9 cellular contexts compared by ENCODE assay signal in the genomic region with DNA sequence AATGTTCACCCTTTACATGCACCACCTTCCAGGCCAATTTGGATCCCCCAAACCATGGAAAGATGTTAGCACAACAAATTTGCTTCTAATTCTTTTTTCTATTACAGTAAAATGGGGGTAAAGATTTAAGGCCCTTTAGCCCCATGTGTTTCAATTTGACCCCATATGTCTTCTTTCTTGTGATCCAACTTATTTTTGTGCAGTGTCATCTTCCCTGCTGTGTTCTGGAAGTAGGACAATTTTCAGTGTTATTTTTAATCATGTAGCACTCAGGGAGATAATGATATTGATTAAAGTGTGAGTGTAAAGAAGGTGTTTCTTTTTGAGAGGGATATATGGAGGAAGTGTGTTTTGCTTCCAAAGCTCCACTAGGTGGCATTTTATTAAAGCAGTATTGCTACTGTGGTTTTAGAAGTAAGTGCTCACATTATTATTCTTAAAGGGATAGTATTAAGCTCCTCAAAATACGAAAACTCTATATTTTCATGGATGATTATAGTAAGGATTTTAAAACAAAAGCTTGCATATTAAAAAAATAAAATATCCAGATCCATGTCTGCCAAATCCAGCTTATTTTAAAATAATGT.
DNase-seq lines count a peak whose midpoint lies in the region; ATAC-seq, FAIRE-seq and TF ChIP-seq lines count a peak whose summit lies in the region.
"Had no signal": no experiment of that assay in that cellular context is flagged by ENCODE, and none has a peak within 500 bp of the region (broad histone marks: within the 10 kb centered on the region; RNA-seq: fewer than 3 reads in every experiment).

No MANE protein-coding gene starts in this region.

- intact Hi-C loops in HCT116 (cut with micrococcal nuclease) (no loop called here), kidney (cut with DNase I) (no loop called here)

- H3K36me3 ChIP-seq in HCT116 (ENCODE audit: control insufficient read depth in 1 of 2, insufficient read depth in 2 of 2, low read length in 2 of 2) (no peaks in the 10 kb centered on the region), kidney (ENCODE audit: control insufficient read depth in 1 of 2, insufficient read depth in 2 of 2, low read length in 2 of 2) (no peaks in the 10 kb centered on the region)
- no peaks in the 10 kb centered on the region for H3K36me3 ChIP-seq in CD8-positive, alpha-beta memory T cell (ENCODE audit: insufficient read depth, low read length)

- 0 out of 2 replicates have a peak, but pooled peaks have one; percentile 13 for TF ChIP-seq RAD21 in HCT116 (IDR thresholded peaks at IDR 0.05; ENCODE audit: low read depth)

- H3K4me3 Mint-ChIP-seq in CD8-positive, alpha-beta memory T cell = no peak overlapping the region
- H3K4me3 Mint-ChIP-seq in osteocyte (ENCODE audit: unreplicated experiment) = no peak overlapping the region
- H3K4me3 Mint-ChIP-seq: stimulated activated effector memory CD8-positive, alpha-beta T cell treated with anti-CD3 and anti-CD28 coated beads, Interleukin-12 subunit alpha, Interleukin-12 subunit beta, amount 100 ng/mL, for 72 hours had no signal

- no peak overlapping the region for H3K27ac ChIP-seq in HCT116 (ENCODE audit: low read depth, low read length)
- H3K27ac ChIP-seq in kidney (ENCODE audit: low read depth in 2 of 2, low read length in 2 of 2) = no peak overlapping the region
- no peak overlapping the region for H3K27ac ChIP-seq in CD8-positive, alpha-beta memory T cell (ENCODE audit: low read depth, low read length)

- no peaks in the 10 kb centered on the region for H3K27me3 ChIP-seq in HCT116 (ENCODE audit: insufficient read depth, low read length)
- no peaks in the 10 kb centered on the region for H3K27me3 ChIP-seq in CD8-positive, alpha-beta memory T cell (ENCODE audit: insufficient read depth, low read length, poor library complexity, severe bottlenecking)

- DNase-seq in GM10248 (ENCODE audit: extremely low spot score) = no peak
- DNase-seq in HCT116 (ENCODE audit: low read depth, low spot score) = no peak
- DNase-seq in OCI-M1 (lab: John Stamatoyannopoulos, UW) = peak; percentile 53
- DNase-seq in kidney = no peak
- no peak for DNase-seq in CD8-positive, alpha-beta memory T cell
- no peak for DNase-seq in osteocyte (ENCODE audit: extremely low spot score, unreplicated experiment)
- DNase-seq in erythroblast (lab: John Stamatoyannopoulos, UW) = no peak

- H2AFZ ChIP-seq in HCT116 (ENCODE audit: low read depth, low read length, poor library complexity, severe bottlenecking) = no peak overlapping the region

- BruUV-seq in HCT116 (replicated peaks; lab: Mats Ljungman, UMichigan) = no TSS peak

- H3K4me1 Mint-ChIP-seq in CD8-positive, alpha-beta memory T cell = no peaks in the 10 kb centered on the region
- no peaks in the 10 kb centered on the region for H3K4me1 Mint-ChIP-seq in osteocyte (ENCODE audit: unreplicated experiment)
- H3K4me1 Mint-ChIP-seq: stimulated activated effector memory CD8-positive, alpha-beta T cell treated with anti-CD3 and anti-CD28 coated beads, Interleukin-12 subunit alpha, Interleukin-12 subunit beta, amount 100 ng/mL, for 72 hours had no signal

- H3K9ac ChIP-seq in HCT116 (ENCODE audit: low read length) (no peak overlapping the region), kidney (ENCODE audit: low read length in 2 of 2) (no peak overlapping the region)

- ATAC-seq in HCT116 = no peak
- no peak for ATAC-seq in GM21360 (IDR thresholded peaks at IDR 0.05; ENCODE audit: unreplicated experiment)
- ATAC-seq: stimulated activated effector memory CD8-positive, alpha-beta T cell treated with anti-CD3 and anti-CD28 coated beads, Interleukin-12 subunit alpha, Interleukin-12 subunit beta, amount 100 ng/mL, for 72 hours had no signal

- peaks cover 0 to 2% (median 0%) of the 10 kb centered on the region in 5 donors for H3K9me3 Mint-ChIP-seq in CD8-positive, alpha-beta memory T cell
- no peaks in the 10 kb centered on the region for H3K9me3 Mint-ChIP-seq in osteocyte (ENCODE audit: unreplicated experiment)

- H3K36me3 Mint-ChIP-seq in CD8-positive, alpha-beta memory T cell = no peaks in the 10 kb centered on the region
- H3K36me3 Mint-ChIP-seq in osteocyte (ENCODE audit: unreplicated experiment) = no peaks in the 10 kb centered on the region
- H3K36me3 Mint-ChIP-seq: stimulated activated effector memory CD8-positive, alpha-beta T cell treated with anti-CD3 and anti-CD28 coated beads, Interleukin-12 subunit alpha, Interleukin-12 subunit beta, amount 100 ng/mL, for 72 hours had no signal

- H3K27me3 Mint-ChIP-seq in CD8-positive, alpha-beta memory T cell = peaks cover 4 to 12% of the 10 kb centered on the region in 2 donors
- H3K27me3 Mint-ChIP-seq in osteocyte (ENCODE audit: unreplicated experiment) = no peaks in the 10 kb centered on the region

- H3K4me1 ChIP-seq in HCT116 (ENCODE audit: control insufficient read depth in 1 of 2, insufficient read depth in 2 of 2, low read length in 2 of 2) = no peaks in the 10 kb centered on the region
- no peaks in the 10 kb centered on the region for H3K4me1 ChIP-seq in kidney (ENCODE audit: control insufficient read depth in 1 of 2, insufficient read depth in 1 of 2, low read depth in 1 of 2, low read length in 2 of 2)
- no peaks in the 10 kb centered on the region for H3K4me1 ChIP-seq in CD8-positive, alpha-beta memory T cell (ENCODE audit: insufficient read depth, low read length)

- no peaks in the 10 kb centered on the region; the same call in 1 of the 2 replicates for H4K20me1 ChIP-seq in HCT116 (ENCODE audit: insufficient read depth)

- no peak overlapping the region for H3K4me2 ChIP-seq in HCT116 (ENCODE audit: low read length)

- no peaks in the 10 kb centered on the region for H3K9me3 ChIP-seq in HCT116 (ENCODE audit: control insufficient read depth in 1 of 2, insufficient read depth in 1 of 2, low read depth in 1 of 2, low read length in 2 of 2)
- no peaks in the 10 kb centered on the region for H3K9me3 ChIP-seq in kidney (ENCODE audit: control insufficient read depth in 1 of 2, low read length in 2 of 2)
- H3K9me3 ChIP-seq in CD8-positive, alpha-beta memory T cell (ENCODE audit: low read length) = no peaks in the 10 kb centered on the region

- CTCF ChIA-PET in GM10248 (lab: Yijun Ruan, JAX) = interaction anchor here (1.2 to 1.8 kb wide), 3 partner anchors 13 to 19 kb away, joined by 3 to 6 read pairs (median 4); no protein-coding TSS in a partner anchor
- CTCF ChIA-PET in HCT116 (lab: Charles Lee) = no interaction called here
- CTCF ChIA-PET in CD8-positive, alpha-beta memory T cell (lab: Charles Lee) = no interaction called here

- TF ChIP-seq CTCF in GM10248 (IDR thresholded peaks at IDR 0.05; ENCODE audit: control extremely low read depth, extremely low read depth, low read depth, missing control alignments) = peak; percentile 35
- peak in 1 of 3 experiments; percentile 38; a peak in 1 of 6 replicates for TF ChIP-seq CTCF in HCT116 (IDR thresholded peaks at IDR 0.05 in 2 of 3, conservative IDR thresholded peaks at IDR 0.05 in 1 of 3; ENCODE audit: borderline replicate concordance in 1 of 3, insufficient read depth in 1 of 3, low read depth in 2 of 3, low read length in 2 of 3)
- peak; percentile 12 for TF ChIP-seq CTCF in kidney (IDR thresholded peaks at IDR 0.05; ENCODE audit: borderline replicate concordance, extremely low read depth, insufficient read depth)
- TF ChIP-seq CTCF in osteocyte (IDR thresholded peaks at IDR 0.05) = no peak

- TF ChIP-seq POLR2A in HCT116 (IDR thresholded peaks at IDR 0.05; ENCODE audit: borderline replicate concordance, extremely low read depth, insufficient read depth, insufficient read length) (no peak), erythroblast (IDR thresholded peaks at IDR 0.05; ENCODE audit: low read length) (no peak)

- no peaks in the 10 kb centered on the region for H3K79me2 ChIP-seq in HCT116 (ENCODE audit: insufficient read depth, low read length)

- FAIRE-seq in kidney (lab: Jason Lieb, UNC) = no peak

- POLR2A ChIA-PET in GM10248 (lab: Yijun Ruan, JAX) (no interaction called here), HCT116 (lab: Charles Lee) (no interaction called here)
- POLR2A ChIA-PET in CD8-positive, alpha-beta memory T cell (lab: Charles Lee) = no interaction called here

- RAD21 ChIA-PET in HCT116 (lab: Charles Lee; ENCODE audit: low non-redundant PET in 1 of 2, low total read pairs in 2 of 2, uncharacterized antibody in 2 of 2, unreplicated experiment in 2 of 2) = no interaction called here

- no peaks in the 10 kb centered on the region for H3K9me2 ChIP-seq in HCT116 (ENCODE audit: insufficient read depth)

- H3K27ac Mint-ChIP-seq in CD8-positive, alpha-beta memory T cell = no peak overlapping the region
- H3K27ac Mint-ChIP-seq in osteocyte (ENCODE audit: unreplicated experiment) = no peak overlapping the region
- H3K27ac Mint-ChIP-seq: stimulated activated effector memory CD8-positive, alpha-beta T cell treated with anti-CD3 and anti-CD28 coated beads, Interleukin-12 subunit alpha, Interleukin-12 subunit beta, amount 100 ng/mL, for 72 hours had no signal

- no peak overlapping the region for H3K4me3 ChIP-seq in HCT116 (replicated peaks in 1 of 2; ENCODE audit: low read depth in 1 of 2, low read length in 2 of 2)
- H3K4me3 ChIP-seq in kidney (ENCODE audit: low read length in 2 of 2) = no peak overlapping the region
- H3K4me3 ChIP-seq in CD8-positive, alpha-beta memory T cell (ENCODE audit: low read length) = no peak overlapping the region

TF ChIP-seq in HCT116, 20 proteins besides CTCF, POLR2A, EP300 and RAD21 (continues in another document):
- TF ChIP-seq SRF (IDR thresholded peaks at IDR 0.05; ENCODE audit: low read depth) (no peak), EZH2phosphoT487 (IDR thresholded peaks at IDR 0.05; ENCODE audit: borderline replicate concordance) (no peak), EZH2 (IDR thresholded peaks at IDR 0.05) (no peak), EGR1 (IDR thresholded peaks at IDR 0.05; ENCODE audit: low read depth) (no peak), JUND (IDR thresholded peaks at IDR 0.05) (no peak), TCF7L2 (IDR thresholded peaks at IDR 0.05; ENCODE audit: borderline replicate concordance, extremely low read depth, insufficient read depth, insufficient read length) (no peak), ZFX (IDR thresholded peaks at IDR 0.05) (no peak), ZNF274 (IDR thresholded peaks at IDR 0.05; ENCODE audit: low read depth, low read length) (no peak), FOSL1 (IDR thresholded peaks at IDR 0.05; ENCODE audit: low read depth) (no peak), SIN3A (IDR thresholded peaks at IDR 0.05; ENCODE audit: low read depth) (no peak), YY1 (IDR thresholded peaks at IDR 0.05; ENCODE audit: extremely low read depth, insufficient replicate concordance, low read depth, low read length) (no peak), CEBPB (IDR thresholded peaks at IDR 0.05; ENCODE audit: low read depth) (no peak)
- TF ChIP-seq, protein P1, sequence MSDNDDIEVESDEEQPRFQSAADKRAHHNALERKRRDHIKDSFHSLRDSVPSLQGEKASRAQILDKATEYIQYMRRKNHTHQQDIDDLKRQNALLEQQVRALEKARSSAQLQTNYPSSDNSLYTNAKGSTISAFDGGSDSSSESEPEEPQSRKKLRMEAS (IDR thresholded peaks at IDR 0.05) = no peak
